In the genomic region with DNA sequence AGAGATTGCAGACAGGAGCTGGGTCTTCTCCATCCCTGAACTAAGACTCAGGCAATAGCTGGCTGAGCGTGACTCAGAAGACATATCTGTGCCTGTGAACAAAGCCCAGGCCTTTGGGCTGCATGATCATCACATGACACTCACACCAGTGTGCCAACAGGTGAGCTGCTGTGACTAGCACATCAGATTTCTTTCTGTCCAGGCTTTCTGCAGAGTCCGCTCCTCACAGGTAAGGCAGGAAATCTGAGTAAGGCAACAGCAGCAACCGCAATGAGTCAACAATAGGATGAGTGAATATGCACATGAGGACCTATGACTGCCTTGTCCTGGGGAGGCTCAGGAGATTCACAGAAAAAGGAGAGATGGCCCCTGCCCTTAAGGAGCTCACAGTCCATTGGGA, we compare ENCODE assay signal across 14 cellular contexts.
"Had no signal": no experiment of that assay in that cellular context is flagged by ENCODE, and none has a peak within 500 bp of the region (broad histone marks: within the 10 kb centered on the region; RNA-seq: fewer than 3 reads in every experiment).

No MANE protein-coding gene starts in this region.

- DNase-seq: activated CD4-positive, alpha-beta T cell treated with anti-CD3 and anti-CD28 coated beads, Interleukin-2, amount 50 U/mL, for 1 hour; activated CD4-positive, CD25-positive, alpha-beta regulatory T cell; activated naive CD4-positive, alpha-beta T cell treated with anti-CD3 and anti-CD28 coated beads, Interleukin-2, amount 10 ng/mL, durations not matched to agents 7 days and 5 days; adrenal gland; kidney; left ventricle myocardium superior; ovary; stimulated activated CD4-positive, alpha-beta T cell treated with anti-CD3 and anti-CD28 coated beads, Interleukin-4, amount 100 ng/mL, for 1 hour; stimulated activated CD8-positive, alpha-beta memory T cell treated with anti-CD3 and anti-CD28 coated beads, Interleukin-4, amount 100 ng/mL, for 48 hours; stimulated activated naive CD8-positive, alpha-beta T cell treated with anti-CD3 and anti-CD28 coated beads, Interleukin-15, amount 100 ng/mL, for 72 hours; T-helper 17 cell had no signal

- H3K9me3 ChIP-seq: adrenal gland, ovary, thoracic aorta had no signal

- H3K9me3 Mint-ChIP-seq: activated naive CD4-positive, alpha-beta T cell treated with anti-CD3 and anti-CD28 coated beads, Interleukin-2, amount 10 ng/mL, durations not matched to agents 7 days and 5 days; activated T-helper 2 cell treated with anti-CD3 and anti-CD28 coated beads, Interferon-gamma antibody, Interleukin-2, Interleukin-4, amounts not matched to agents 10 μg/mL and 5 μg/mL and 100 μg/mL, durations not matched to agents 14 hours and 24 hours and 36 hours; dendritic cell treated with granulocyte-macrophage colony-stimulating factor and Interleukin-4, amounts not matched to agents 40 ng/mL and 50 ng/mL, for 4 days had no signal

- H3K4me3 ChIP-seq: adrenal gland, ovary, thoracic aorta had no signal

- H3K4me1 ChIP-seq: adrenal gland had no signal

- H3K36me3 ChIP-seq: adrenal gland, ovary, thoracic aorta had no signal

- ATAC-seq: left ventricle myocardium superior; stimulated activated naive CD8-positive, alpha-beta T cell treated with anti-CD3 and anti-CD28 coated beads, Interleukin-15, amount 100 ng/mL, for 72 hours; T-helper 17 cell had no signal

- H3K4me3 Mint-ChIP-seq: activated naive CD4-positive, alpha-beta T cell treated with anti-CD3 and anti-CD28 coated beads, Interleukin-2, amount 10 ng/mL, durations not matched to agents 7 days and 5 days; dendritic cell treated with granulocyte-macrophage colony-stimulating factor and Interleukin-4, amounts not matched to agents 40 ng/mL and 50 ng/mL, for 4 days; stimulated activated naive CD8-positive, alpha-beta T cell treated with anti-CD3 and anti-CD28 coated beads, Interleukin-15, amount 100 ng/mL, for 72 hours; T-helper 17 cell had no signal

- H3K36me3 Mint-ChIP-seq: activated naive CD4-positive, alpha-beta T cell treated with anti-CD3 and anti-CD28 coated beads, Interleukin-2, amount 10 ng/mL, durations not matched to agents 7 days and 5 days had no signal

- H3K4me1 Mint-ChIP-seq: activated naive CD4-positive, alpha-beta T cell treated with anti-CD3 and anti-CD28 coated beads, Interleukin-2, amount 10 ng/mL, durations not matched to agents 7 days and 5 days; stimulated activated naive CD8-positive, alpha-beta T cell treated with anti-CD3 and anti-CD28 coated beads, Interleukin-15, amount 100 ng/mL, for 72 hours; T-helper 17 cell had no signal

- H3K27ac ChIP-seq: adrenal gland, ovary, thoracic aorta had no signal

- H3K27ac Mint-ChIP-seq: activated naive CD4-positive, alpha-beta T cell treated with anti-CD3 and anti-CD28 coated beads, Interleukin-2, amount 10 ng/mL, durations not matched to agents 7 days and 5 days; activated T-helper 2 cell treated with anti-CD3 and anti-CD28 coated beads, Interferon-gamma antibody, Interleukin-2, Interleukin-4, amounts not matched to agents 10 μg/mL and 5 μg/mL and 100 μg/mL, durations not matched to agents 14 hours and 24 hours and 36 hours; dendritic cell treated with granulocyte-macrophage colony-stimulating factor and Interleukin-4, amounts not matched to agents 40 ng/mL and 50 ng/mL, for 4 days; stimulated activated naive CD8-positive, alpha-beta T cell treated with anti-CD3 and anti-CD28 coated beads, Interleukin-15, amount 100 ng/mL, for 72 hours; T-helper 17 cell had no signal

- H3K27me3 ChIP-seq: adrenal gland, ovary had no signal

- H3K27me3 Mint-ChIP-seq: activated naive CD4-positive, alpha-beta T cell treated with anti-CD3 and anti-CD28 coated beads, Interleukin-2, amount 10 ng/mL, durations not matched to agents 7 days and 5 days; stimulated activated naive CD8-positive, alpha-beta T cell treated with anti-CD3 and anti-CD28 coated beads, Interleukin-15, amount 100 ng/mL, for 72 hours had no signal
